19 cellular contexts compared by ENCODE assay signal in the genomic region with DNA sequence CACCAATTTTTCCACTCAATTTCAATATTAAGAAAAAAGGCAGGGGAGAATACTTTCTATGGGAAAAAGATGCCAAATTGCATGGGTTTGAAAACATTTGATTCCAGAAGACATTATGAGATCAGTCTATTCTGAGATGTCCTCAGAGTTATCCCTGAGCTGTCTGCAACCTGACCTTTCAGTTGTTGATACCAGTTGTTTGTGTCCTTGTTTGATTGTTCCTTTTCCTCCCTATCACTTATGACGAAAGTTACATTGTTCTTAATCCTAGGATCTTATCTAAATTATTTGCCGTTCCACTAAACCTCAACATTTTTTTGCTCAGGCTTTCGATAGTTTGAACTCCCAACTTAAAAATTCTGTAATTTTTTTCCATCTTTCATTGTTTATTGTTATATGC.
DNase-seq lines count a peak whose midpoint lies in the region; ATAC-seq, FAIRE-seq and TF ChIP-seq lines count a peak whose summit lies in the region.
"Had no signal": no experiment of that assay in that cellular context is flagged by ENCODE, and none has a peak within 500 bp of the region (broad histone marks: within the 10 kb centered on the region; RNA-seq: fewer than 3 reads in every experiment).

No MANE protein-coding gene starts in this region.

- 21% methylated on average over 3 of the region's 3 CpGs for WGBS in right lobe of liver (ENCODE audit: insufficient coverage, low coverage, low lambda C conversion rate, missing lambda C conversion rate)
- no CpG with 5 or more reads among the region's 3 CpGs for WGBS in H9 (ENCODE audit: extremely low coverage, insufficient read length, low lambda C conversion rate)

- H3K18ac ChIP-seq in H9 (ENCODE audit: insufficient read length, low read depth, low read length): no peak overlapping the region

- H3K27me3 ChIP-seq in GM23338 (ENCODE audit: insufficient read depth): no peaks in the 10 kb centered on the region
- H3K27me3 ChIP-seq in right lobe of liver: no peaks in the 10 kb centered on the region
- H3K27me3 ChIP-seq in H9 (ENCODE audit: insufficient read depth, low read length): no peaks in the 10 kb centered on the region
- H3K27me3 ChIP-seq: BLaER1 had no signal

- no peaks in the 10 kb centered on the region for H3F3A ChIP-seq in GM23338 (replicated peaks; ENCODE audit: low read depth)

- H2BK5ac ChIP-seq in H9 (ENCODE audit: insufficient read length, low read length): no peak overlapping the region

- no peak for TF ChIP-seq POLR2A in right lobe of liver (IDR thresholded peaks at IDR 0.05)

- H3K9ac ChIP-seq in H9 (ENCODE audit: extremely low read depth, insufficient read length, low read length): no peak overlapping the region
- H3K9ac ChIP-seq: BLaER1 had no signal

- H2BK120ac ChIP-seq in H9 (ENCODE audit: low read depth, low read length, poor library complexity, severe bottlenecking): no peak overlapping the region

- no peak overlapping the region for H2BK12ac ChIP-seq in H9 (ENCODE audit: insufficient read length, low read depth, low read length)

- H3K79me2 ChIP-seq in GM23338 (replicated peaks; ENCODE audit: insufficient read depth) (no peaks in the 10 kb centered on the region), H9 (ENCODE audit: insufficient read depth, low read length) (no peaks in the 10 kb centered on the region)

- FAIRE-seq in RCC 7860 (lab: Jason Lieb, UNC): no peak
- FAIRE-seq: G401.6, GM12892, H1 had no signal

- H4K20me1 ChIP-seq in GM23338 (replicated peaks; ENCODE audit: insufficient read depth): no peaks in the 10 kb centered on the region
- no peaks in the 10 kb centered on the region for H4K20me1 ChIP-seq in H9 (ENCODE audit: control insufficient read depth, insufficient read depth, insufficient read length)
- H4K20me1 ChIP-seq: BLaER1 had no signal

- peaks cover 3% of the 10 kb centered on the region; the same call in 1 of the 3 replicates for H3K9me3 Mint-ChIP-seq in GM23338
- H3K9me3 Mint-ChIP-seq in H9: peaks cover 14 to 21% of the 10 kb centered on the region in 2 experiments

- no peaks in the 10 kb centered on the region for H3K79me1 ChIP-seq in H9 (ENCODE audit: insufficient read depth, low read depth, low read length, poor library complexity, severe bottlenecking)

- TF ChIP-seq CTCF in GM23338 (conservative IDR thresholded peaks at IDR 0.05; ENCODE audit: low read depth in 2 of 2): no peak
- TF ChIP-seq CTCF in fibroblast of pulmonary artery (IDR thresholded peaks at IDR 0.05; ENCODE audit: low read length, missing control alignments): no peak
- TF ChIP-seq CTCF in right lobe of liver (IDR thresholded peaks at IDR 0.05): no peak
- TF ChIP-seq CTCF in GM13976 (IDR thresholded peaks at IDR 0.05; ENCODE audit: borderline replicate concordance, control extremely low read depth, extremely low read depth, insufficient read depth, missing control alignments): no peak
- TF ChIP-seq CTCF in H9 (conservative IDR thresholded peaks at IDR 0.05): no peak

- H3K23ac ChIP-seq in H9 (ENCODE audit: insufficient read length, low read depth, low read length): no peak overlapping the region

- H3K4ac ChIP-seq in H9 (ENCODE audit: low read depth, low read length): no peak overlapping the region

- H3K23me2 ChIP-seq in H9 (ENCODE audit: insufficient read length, low read depth, low read length, poor library complexity, severe bottlenecking): no peaks in the 10 kb centered on the region

- no peaks in the 10 kb centered on the region for H3K9me3 ChIP-seq in right lobe of liver
- H3K9me3 ChIP-seq in H9 (ENCODE audit: control insufficient read depth, low read depth, low read length): peaks cover 5% of the 10 kb centered on the region
- H3K9me3 ChIP-seq: BLaER1, Caco-2 had no signal

- H3T11ph ChIP-seq in H9 (ENCODE audit: low read length): no peak overlapping the region

- no peak overlapping the region for H4K5ac ChIP-seq in H9 (ENCODE audit: insufficient read length, low read depth, low read length)

- no peak overlapping the region for H3K56ac ChIP-seq in H9 (ENCODE audit: insufficient read length, low read depth, low read length)

- no peak overlapping the region for H4K91ac ChIP-seq in H9 (ENCODE audit: insufficient read length, low read depth, low read length)

- H2BK20ac ChIP-seq in H9 (ENCODE audit: low read depth, low read length, poor library complexity, severe bottlenecking): no peak overlapping the region

- H4K8ac ChIP-seq in H9 (replicated peaks; ENCODE audit: insufficient read length, low read depth, low read length): no peak overlapping the region

- H3K4me3 Mint-ChIP-seq in GM23338: no peak overlapping the region
- no peak overlapping the region for H3K4me3 Mint-ChIP-seq in H9
- H3K4me3 Mint-ChIP-seq: B cell; CD4-positive, CD25-positive, alpha-beta regulatory T cell; CD8-positive, alpha-beta T cell had no signal

- no peak overlapping the region for H2AK5ac ChIP-seq in H9 (ENCODE audit: insufficient read length, low read length)

- H3K36me3 ChIP-seq in GM23338 (ENCODE audit: insufficient read depth) (peaks cover 6% of the 10 kb centered on the region; the same call in 1 of the 2 replicates), right lobe of liver (no peaks in the 10 kb centered on the region)
- H3K36me3 ChIP-seq: BLaER1 had no signal

- H3K4me3 ChIP-seq in GM23338 (no peak overlapping the region), fibroblast of pulmonary artery (replicated peaks; ENCODE audit: low read depth, low read length) (no peak overlapping the region), right lobe of liver (no peak overlapping the region)
- H3K4me3 ChIP-seq: BLaER1 had no signal

- H3K27ac ChIP-seq in GM23338 (ENCODE audit: low read depth) (no peak overlapping the region), right lobe of liver (no peak overlapping the region), H9 (ENCODE audit: insufficient read length, low read depth, low read length) (no peak overlapping the region)
- H3K27ac ChIP-seq: BLaER1, C4-2B had no signal

- H3K27me3 Mint-ChIP-seq in GM23338 (ENCODE audit: insufficient read depth, low read depth, poor library complexity) (peaks cover 3% of the 10 kb centered on the region), H9 (ENCODE audit: low read depth) (no peaks in the 10 kb centered on the region)
- H3K27me3 Mint-ChIP-seq: B cell; CD4-positive, CD25-positive, alpha-beta regulatory T cell had no signal

- in situ Hi-C loops in GM13976 (cut with MboI; ENCODE audit: low sequenced_read_pairs, unreplicated experiment): no loop called here

- H3K4me1 ChIP-seq in GM23338 (ENCODE audit: insufficient read depth) (peaks cover 21% of the 10 kb centered on the region; the same call in 1 of the 2 replicates), right lobe of liver (no peaks in the 10 kb centered on the region), H9 (ENCODE audit: insufficient read depth, low read length) (no peaks in the 10 kb centered on the region)
- H3K4me1 ChIP-seq: BLaER1, Caco-2 had no signal

- no peak for ATAC-seq in GM23338
- peak; percentile 56 to 83 (median 70) for ATAC-seq in right lobe of liver
- ATAC-seq: CD8-positive, alpha-beta T cell; HCT116 had no signal

- no peak overlapping the region for H2AFZ ChIP-seq in GM23338
- no peak overlapping the region for H2AFZ ChIP-seq in H9 (ENCODE audit: low read length)

- H3K14ac ChIP-seq in H9 (ENCODE audit: insufficient read depth, low read length): no peak overlapping the region

- no peak for DNase-seq in GM23338 (ENCODE audit: low spot score)
- peak; percentile 86 for DNase-seq in fibroblast of pulmonary artery (ENCODE audit: low read depth)
- DNase-seq in right lobe of liver: no peak
- no peak for DNase-seq in RCC 7860 (ENCODE audit: low spot score)
- DNase-seq in GM13976 (ENCODE audit: low spot score): no peak
- no peak for DNase-seq in H9
- DNase-seq: Caco-2; CD4-positive, CD25-positive, alpha-beta regulatory T cell; CD8-positive, alpha-beta T cell; DMS153; DND-41; H7 had no signal

- H3K4me2 ChIP-seq in GM23338: no peak overlapping the region
- H3K4me2 ChIP-seq in H9 (ENCODE audit: insufficient read depth, insufficient read length, low read length): no peak overlapping the region
- H3K4me2 ChIP-seq: BLaER1 had no signal

- H3K36me3 Mint-ChIP-seq in GM23338 (ENCODE audit: low read depth) (peaks cover 7% of the 10 kb centered on the region; the same call in 1 of the 3 replicates), H9 (ENCODE audit: insufficient read depth in 1 of 3, low read depth in 3 of 3) (peaks cover 0 to 23% (median 21%) of the 10 kb centered on the region in 3 experiments; a peak in 6 of 7 replicates)
- H3K36me3 Mint-ChIP-seq: CD4-positive, CD25-positive, alpha-beta regulatory T cell; CD8-positive, alpha-beta T cell had no signal

- H3K9me2 ChIP-seq in GM23338 (ENCODE audit: insufficient read depth): no peaks in the 10 kb centered on the region

- peak overlapping the region; percentile 67; the same call in 1 of the 2 replicates for H3K27ac Mint-ChIP-seq in GM23338
- H3K27ac Mint-ChIP-seq in H9: 0 out of 7 replicates have a peak overlapping the region, but pooled peaks of 1 of the 3 experiments have one; percentile 31
- H3K27ac Mint-ChIP-seq: B cell; CD4-positive, CD25-positive, alpha-beta regulatory T cell; CD8-positive, alpha-beta T cell had no signal

- no peak overlapping the region for H2BK15ac ChIP-seq in H9 (ENCODE audit: low read depth, low read length)

- H3K4me1 Mint-ChIP-seq in GM23338 (peaks cover 43% of the 10 kb centered on the region), H9 (peaks cover 7 to 15% of the 10 kb centered on the region in 2 experiments; a peak in 3 of 4 replicates)
- H3K4me1 Mint-ChIP-seq: B cell; CD4-positive, CD25-positive, alpha-beta regulatory T cell had no signal

- intact Hi-C loops in right lobe of liver (cut with DNase I): no loop called here

TF ChIP-seq in GM23338, 12 proteins besides CTCF, POLR2A, EP300 and RAD21:
- TF ChIP-seq, protein P1, sequence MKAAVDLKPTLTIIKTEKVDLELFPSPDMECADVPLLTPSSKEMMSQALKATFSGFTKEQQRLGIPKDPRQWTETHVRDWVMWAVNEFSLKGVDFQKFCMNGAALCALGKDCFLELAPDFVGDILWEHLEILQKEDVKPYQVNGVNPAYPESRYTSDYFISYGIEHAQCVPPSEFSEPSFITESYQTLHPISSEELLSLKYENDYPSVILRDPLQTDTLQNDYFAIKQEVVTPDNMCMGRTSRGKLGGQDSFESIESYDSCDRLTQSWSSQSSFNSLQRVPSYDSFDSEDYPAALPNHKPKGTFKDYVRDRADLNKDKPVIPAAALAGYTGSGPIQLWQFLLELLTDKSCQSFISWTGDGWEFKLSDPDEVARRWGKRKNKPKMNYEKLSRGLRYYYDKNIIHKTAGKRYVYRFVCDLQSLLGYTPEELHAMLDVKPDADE (IDR thresholded peaks at IDR 0.05): no peak
- TF ChIP-seq STAT1 (IDR thresholded peaks at IDR 0.05; ENCODE audit: unreplicated experiment) (no peak), EZH2 (IDR thresholded peaks at IDR 0.05; ENCODE audit: low read depth, unreplicated experiment) (no peak)
TF ChIP-seq in GM23338: peak in this region for 0.
